ENCODE assay signal across 15 cellular contexts in genomic region chr14:90281261-90281660, GRCh38. TPM values are rescaled to one million over a fixed set of nuclear protein-coding genes. Genes with fewer than 3 reads are reported as not detected.
DNase-seq lines count a peak whose midpoint lies in the region; TF ChIP-seq lines count a peak whose summit lies in the region.
"Had no signal": no experiment of that assay in that cellular context is flagged by ENCODE, and none has a peak within 500 bp of the region (broad histone marks: within the 10 kb centered on the region; RNA-seq: fewer than 3 reads in every experiment).

No MANE protein-coding gene starts in this region.

- in situ Hi-C loops in astrocyte of the cerebellum (cut with HindIII; ENCODE audit: low sequenced_read_pairs): no loop called here

- DNase-seq in AG08395 (ENCODE audit: low spot score): peak; percentile 92
- DNase-seq in HS-5 (ENCODE audit: low read depth): peak; percentile 56
- DNase-seq in astrocyte of the cerebellum (ENCODE audit: low read depth): peak; percentile 52
- DNase-seq in hepatic stellate cell (ENCODE audit: low spot score): peak; percentile 84
- no peak for DNase-seq in stimulated activated CD4-positive, alpha-beta T cell treated with anti-CD3 and anti-CD28 coated beads, Interleukin-1b, Interleukin-23, amount 100 ng/mL, for 48 hours
- DNase-seq in activated CD8-positive, alpha-beta memory T cell treated with anti-CD3 and anti-CD28 coated beads, Interleukin-2, amount 50 U/mL, for 48 hours: no peak
- no peak for DNase-seq in H7
- DNase-seq in NCI-H146 (lab: John Stamatoyannopoulos, UW): no peak
- DNase-seq: amniotic stem cell, NCI-H2171, OCI-M1, sigmoid colon, uterus had no signal

- H3K36me3 ChIP-seq in H7 (replicated peaks; ENCODE audit: control insufficient read depth, insufficient read depth, low read length): peaks cover 4% of the 10 kb centered on the region
- H3K36me3 ChIP-seq: uterus had no signal

- no peak for TF ChIP-seq CTCF in astrocyte of the cerebellum (IDR thresholded peaks at IDR 0.05; ENCODE audit: low read depth, low read length, missing control alignments)

- H3K4me3 ChIP-seq in astrocyte of the cerebellum (ENCODE audit: low read depth, low read length) (no peak overlapping the region), H7 (ENCODE audit: insufficient read depth, low read depth, low read length) (no peak overlapping the region)
- H3K4me3 ChIP-seq: BLaER1 treated with 17β-estradiol and CSF1 and Interleukin-3, amounts not matched to agents 10 nM and 100 nM; K562; sigmoid colon; uterus had no signal

- H3K27me3 ChIP-seq in H7 (ENCODE audit: control insufficient read depth, insufficient read depth, low read length): no peaks in the 10 kb centered on the region
- H3K27me3 ChIP-seq: BLaER1 treated with 17β-estradiol and CSF1 and Interleukin-3, amounts not matched to agents 10 nM and 100 nM; sigmoid colon; uterus had no signal

RNA-seq across cellular contexts. Expression of gene PSMC1, which starts 24.9 kb away (rescaled TPM):
- 129 and 146 TPM in 2 replicates for total RNA-seq in H7 (2014; rRNA removed; shearing (Covaris generic))

RNA-seq across cellular contexts. Expression of gene NRDE2, which starts 50.5 kb away (rescaled TPM):
- 3.6 and 8.2 TPM in 2 replicates for total RNA-seq in H7 (2014; rRNA removed; shearing (Covaris generic))

Comparison
In these comparisons a context has a peak if more than half of its experiments do, and no peak if none do; other contexts are left out.
1. DNase-seq: peak in AG08395 (single experiment), HS-5 (single experiment), astrocyte of the cerebellum (single experiment) and hepatic stellate cell (single experiment); none in stimulated activated CD4-positive, alpha-beta T cell treated with anti-CD3 and anti-CD28 coated beads, Interleukin-1b, Interleukin-23, amount 100 ng/mL, for 48 hours (single experiment), activated CD8-positive, alpha-beta memory T cell treated with anti-CD3 and anti-CD28 coated beads, Interleukin-2, amount 50 U/mL, for 48 hours (single experiment), H7 (single experiment) and NCI-H146 (single experiment).